In the genomic region with DNA sequence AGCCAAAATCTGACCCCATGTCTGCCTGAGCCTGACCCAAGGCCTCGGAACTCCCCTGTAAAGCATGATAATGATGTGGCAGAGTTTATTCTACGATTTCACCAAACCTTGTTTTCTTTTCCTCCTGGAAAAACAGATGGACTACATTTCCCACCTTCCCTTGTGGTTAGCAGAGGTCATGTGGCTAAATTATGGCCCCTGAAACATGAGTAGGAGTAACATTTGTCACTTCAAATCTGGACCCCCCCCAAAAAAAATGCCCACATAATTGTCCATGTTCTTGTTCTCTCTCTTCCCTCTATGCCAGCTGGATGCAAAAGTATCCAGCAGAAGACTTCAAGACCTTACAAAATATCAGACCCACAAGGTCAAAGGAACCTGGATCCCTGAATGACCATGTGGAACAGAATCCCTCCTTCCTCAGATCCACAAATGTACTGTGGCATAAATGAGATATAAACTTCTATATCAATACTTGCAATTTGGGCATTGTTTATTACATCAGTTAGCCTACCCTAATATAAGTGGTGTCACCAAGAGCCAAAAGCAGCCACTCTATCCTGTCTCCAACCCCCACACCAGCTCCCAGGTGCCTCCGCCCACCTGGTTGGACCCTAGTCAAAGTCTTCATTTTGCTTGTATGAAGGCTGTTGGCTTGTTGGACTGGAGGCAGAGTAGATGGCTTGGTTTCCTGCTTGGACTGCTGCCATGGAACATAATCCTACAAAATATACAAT, we compare ENCODE assay signal across 13 cellular contexts. TPM values are rescaled to one million over a fixed set of nuclear protein-coding genes. Genes with fewer than 3 reads are reported as not detected.
DNase-seq lines count a peak whose midpoint lies in the region; TF ChIP-seq lines count a peak whose summit lies in the region.
"Had no signal": no experiment of that assay in that cellular context is flagged by ENCODE, and none has a peak within 500 bp of the region (broad histone marks: within the 10 kb centered on the region; RNA-seq: fewer than 3 reads in every experiment).

No MANE protein-coding gene starts in this region.

- H3K9ac ChIP-seq in mammary epithelial cell (ENCODE audit: insufficient read depth, low read length): no peak overlapping the region

- DNase-seq in mammary epithelial cell (no peak), breast epithelium (ENCODE audit: low spot score in 2 of 2) (no peak), PC-9 (no peak), hepatocyte (ENCODE audit: low spot score) (no peak), AG08395 (ENCODE audit: low spot score) (no peak), pons (ENCODE audit: low spot score) (no peak)
- DNase-seq in activated CD4-positive, alpha-beta memory T cell treated with anti-CD3 and anti-CD28 coated beads for 36 hours: no peak
- DNase-seq: AML-193, NCI-H1694, nucleus accumbens had no signal

- no peaks in the 10 kb centered on the region for H3K36me3 ChIP-seq in mammary epithelial cell (ENCODE audit: insufficient read depth, low read length)
- no peaks in the 10 kb centered on the region for H3K36me3 ChIP-seq in breast epithelium
- H3K36me3 ChIP-seq in PC-9 (ENCODE audit: low read depth): no peaks in the 10 kb centered on the region
- no peaks in the 10 kb centered on the region for H3K36me3 ChIP-seq in hepatocyte (replicated peaks; ENCODE audit: insufficient read depth, low read depth)
- no peaks in the 10 kb centered on the region for H3K36me3 ChIP-seq in urinary bladder (ENCODE audit: insufficient read depth)

- H3K4me2 ChIP-seq in mammary epithelial cell (ENCODE audit: insufficient read depth, low read depth, low read length) (peak overlapping the region; percentile 87), PC-9 (peak overlapping the region; percentile 91), hepatocyte (peak overlapping the region; percentile 79)

- BruUV-seq in mammary epithelial cell (replicated peaks; lab: Mats Ljungman, UMichigan) (TSS peak; percentile 12), PC-9 (replicated peaks; lab: Mats Ljungman, UMichigan) (no TSS peak)

- no peaks in the 10 kb centered on the region for H3K36me3 Mint-ChIP-seq in activated CD4-positive, alpha-beta memory T cell treated with anti-CD3 and anti-CD28 coated beads for 36 hours

- no peak overlapping the region for H3K4me3 ChIP-seq in mammary epithelial cell (replicated peaks in 1 of 3; ENCODE audit: insufficient read depth in 1 of 3, low read depth in 2 of 3, low read length in 3 of 3)
- H3K4me3 ChIP-seq in breast epithelium: peak overlapping the region in 1 of 3 donors; percentile 67
- H3K4me3 ChIP-seq in PC-9: peak overlapping the region; percentile 96; the same call in 1 of the 2 replicates
- H3K4me3 ChIP-seq in hepatocyte: no peak overlapping the region
- peak overlapping the region; percentile 47 for H3K4me3 ChIP-seq in urinary bladder (ENCODE audit: low read depth, low read length)

- H3K27ac ChIP-seq in mammary epithelial cell (ENCODE audit: insufficient read depth, low read depth, low read length) (no peak overlapping the region), breast epithelium (no peak overlapping the region), PC-9 (no peak overlapping the region), hepatocyte (peak overlapping the region; percentile 81), urinary bladder (ENCODE audit: low read depth) (no peak overlapping the region)

- H3K9me3 ChIP-seq in mammary epithelial cell (replicated peaks; ENCODE audit: insufficient read depth, low read length): no peaks in the 10 kb centered on the region
- no peaks in the 10 kb centered on the region for H3K9me3 ChIP-seq in breast epithelium
- H3K9me3 ChIP-seq in PC-9 (ENCODE audit: insufficient read depth, low read depth): no peaks in the 10 kb centered on the region
- no peaks in the 10 kb centered on the region for H3K9me3 ChIP-seq in hepatocyte (ENCODE audit: low read depth)

- POLR2A ChIA-PET in PC-9 (lab: Charles Lee; ENCODE audit: unreplicated experiment): interaction anchor here (0.6 kb wide), 2 partner anchors 36 to 1676 kb away, joined by 5 read pairs; no protein-coding TSS in a partner anchor
- POLR2A ChIA-PET in activated CD4-positive, alpha-beta memory T cell treated with anti-CD3 and anti-CD28 coated beads for 36 hours (lab: Charles Lee): no interaction called here

- intact Hi-C loops in mammary epithelial cell (cut with micrococcal nuclease): no loop called here
- intact Hi-C loops in breast epithelium (cut with DNase I; ENCODE audit: low total_unique reads): no loop called here
- intact Hi-C loops in PC-9 (cut with micrococcal nuclease; ENCODE audit: unreplicated experiment): no loop called here
- intact Hi-C loops in activated CD4-positive, alpha-beta memory T cell treated with anti-CD3 and anti-CD28 coated beads for 36 hours (cut with micrococcal nuclease): no loop called here

- no peaks in the 10 kb centered on the region for H3K79me2 ChIP-seq in mammary epithelial cell (ENCODE audit: insufficient read depth, low read length)
- H3K79me2 ChIP-seq in PC-9 (ENCODE audit: low read depth): no peaks in the 10 kb centered on the region
- peaks cover 17% of the 10 kb centered on the region for H3K79me2 ChIP-seq in hepatocyte

- H3K27me3 ChIP-seq in mammary epithelial cell (ENCODE audit: insufficient read depth, low read length): no peaks in the 10 kb centered on the region
- H3K27me3 ChIP-seq in breast epithelium: no peaks in the 10 kb centered on the region
- no peaks in the 10 kb centered on the region for H3K27me3 ChIP-seq in PC-9 (ENCODE audit: insufficient read depth, low read depth)
- no peaks in the 10 kb centered on the region for H3K27me3 ChIP-seq in hepatocyte

- no peaks in the 10 kb centered on the region for H3K9me3 Mint-ChIP-seq in activated CD4-positive, alpha-beta memory T cell treated with anti-CD3 and anti-CD28 coated beads for 36 hours
- H3K9me3 Mint-ChIP-seq: T-helper 1 cell treated with Interleukin-12 subunit alpha and Interleukin-12 subunit beta and Interleukin-4 antibody, amounts not matched to agents 30 μg/mL and 1 μg/mL, for 36 hours had no signal

- no peaks in the 10 kb centered on the region for H3K27me3 Mint-ChIP-seq in activated CD4-positive, alpha-beta memory T cell treated with anti-CD3 and anti-CD28 coated beads for 36 hours

- H3K4me1 ChIP-seq in mammary epithelial cell (ENCODE audit: insufficient read depth, low read length) (peaks cover 11% of the 10 kb centered on the region), breast epithelium (no peaks in the 10 kb centered on the region), PC-9 (replicated peaks; ENCODE audit: insufficient read depth) (peaks cover 7% of the 10 kb centered on the region), hepatocyte (ENCODE audit: insufficient read depth) (peaks cover 10% of the 10 kb centered on the region), urinary bladder (ENCODE audit: insufficient read depth) (no peaks in the 10 kb centered on the region)

- H3K27ac Mint-ChIP-seq in activated CD4-positive, alpha-beta memory T cell treated with anti-CD3 and anti-CD28 coated beads for 36 hours: no peak overlapping the region

- dilution Hi-C loops in mammary epithelial cell (cut with HindIII; ENCODE audit: low sequenced_read_pairs): no loop called here

- H3K4me1 Mint-ChIP-seq in activated CD4-positive, alpha-beta memory T cell treated with anti-CD3 and anti-CD28 coated beads for 36 hours (ENCODE audit: low read depth): peaks cover 5% of the 10 kb centered on the region

- in situ Hi-C loops in mammary epithelial cell (cut with MboI; ENCODE audit: low sequenced_read_pairs in 2 of 2): no loop called here

- TF ChIP-seq POLR2A in breast epithelium (IDR thresholded peaks at IDR 0.05): no peak

- no peaks in the 10 kb centered on the region for H4K20me1 ChIP-seq in mammary epithelial cell (ENCODE audit: insufficient read depth, low read length)
- no peaks in the 10 kb centered on the region for H4K20me1 ChIP-seq in PC-9 (ENCODE audit: insufficient read depth)
- H4K20me1 ChIP-seq in hepatocyte (ENCODE audit: insufficient read depth, poor library complexity, severe bottlenecking): no peaks in the 10 kb centered on the region

- H2AFZ ChIP-seq in mammary epithelial cell (ENCODE audit: low read depth, low read length) (no peak overlapping the region), PC-9 (no peak overlapping the region; the same call in 1 of the 2 replicates), hepatocyte (no peak overlapping the region)

- 97% methylated on average over 3 of the region's 3 CpGs for WGBS in mammary epithelial cell (ENCODE audit: low coverage, missing lambda C conversion rate)
- 66% methylated on average over 3 of the region's 3 CpGs for WGBS in hepatocyte (ENCODE audit: low lambda C conversion rate, missing lambda C conversion rate)
- 84% methylated on average over 3 of the region's 3 CpGs for WGBS in urinary bladder

- no peaks in the 10 kb centered on the region; the same call in 1 of the 2 replicates for H3F3A ChIP-seq in PC-9 (ENCODE audit: insufficient read depth, low read depth)

- CTCF ChIA-PET in mammary epithelial cell (lab: Charles Lee; ENCODE audit: low non-redundant PET): no interaction called here
- CTCF ChIA-PET in PC-9 (lab: Charles Lee): no interaction called here
- CTCF ChIA-PET in activated CD4-positive, alpha-beta memory T cell treated with anti-CD3 and anti-CD28 coated beads for 36 hours (lab: Charles Lee): interaction anchor here (1.2 to 1.5 kb wide), 2 partner anchors 21 to 41 kb away, joined by 4 to 5 read pairs; no protein-coding TSS in a partner anchor

- H3K4me3 Mint-ChIP-seq in activated CD4-positive, alpha-beta memory T cell treated with anti-CD3 and anti-CD28 coated beads for 36 hours: no peak overlapping the region
- H3K4me3 Mint-ChIP-seq: T-helper 1 cell treated with Interleukin-12 subunit alpha and Interleukin-12 subunit beta and Interleukin-4 antibody, amounts not matched to agents 30 μg/mL and 1 μg/mL, for 36 hours had no signal

- no peak for TF ChIP-seq CTCF in mammary epithelial cell (conservative IDR thresholded peaks at IDR 0.05 in 1 of 2, IDR thresholded peaks at IDR 0.05 in 1 of 2; ENCODE audit: extremely low read depth in 1 of 2, insufficient read depth in 1 of 2, low read depth in 1 of 2, low read length in 2 of 2)
- no peak for TF ChIP-seq CTCF in breast epithelium (IDR thresholded peaks at IDR 0.05)
- no peak for TF ChIP-seq CTCF in PC-9 (conservative IDR thresholded peaks at IDR 0.05)
- TF ChIP-seq CTCF in hepatocyte (IDR thresholded peaks at IDR 0.05; ENCODE audit: poor library complexity): no peak

- no peaks in the 10 kb centered on the region for H3K9me2 ChIP-seq in PC-9 (ENCODE audit: insufficient read depth)
- no peaks in the 10 kb centered on the region for H3K9me2 ChIP-seq in hepatocyte (replicated peaks; ENCODE audit: insufficient read depth)

RNA-seq across cellular contexts. Expression of gene C20orf96, which starts 1.4 kb away (rescaled TPM):
- total RNA-seq in mammary epithelial cell (1 to 10 TPM in 1 of 2 donors, under 1 TPM in 1; 0.83 to 2.7 TPM), breast epithelium (1 to 10 TPM; 2.6 to 9.2 (median 6.1) TPM), PC-9 (2021) (20.7 and 25.7 TPM in 2 replicates), hepatocyte (2.9 and 3.5 TPM in 2 replicates), urinary bladder (5.0 TPM)
- polyA plus RNA-seq in mammary epithelial cell (2.3 TPM), hepatocyte (10.6 and 14.0 TPM in 2 replicates), urinary bladder (6.4 TPM)
- not detected for polyA minus RNA-seq in mammary epithelial cell
- total RNA-seq in activated CD4-positive, alpha-beta memory T cell treated with anti-CD3 and anti-CD28 coated beads for 36 hours: 1 to 10 TPM; 5.4 to 6.4 TPM

RNA-seq across cellular contexts. Expression of gene ZCCHC3, which starts 8.2 kb away (rescaled TPM):
- total RNA-seq in mammary epithelial cell (10 to 100 TPM in 1 of 2 donors, 1 to 10 TPM in 1; 9.2 to 11.5 TPM), breast epithelium (10 to 100 TPM; 10.1 to 14.0 (median 11.5) TPM), PC-9 (2021) (16.0 and 17.7 TPM in 2 replicates), hepatocyte (27.4 and 30.0 TPM in 2 replicates), urinary bladder (18.0 TPM)
- polyA plus RNA-seq in mammary epithelial cell (6.6 TPM), hepatocyte (22.8 and 29.0 TPM in 2 replicates), urinary bladder (14.2 TPM)
- 9.7 TPM for polyA minus RNA-seq in mammary epithelial cell
- total RNA-seq in activated CD4-positive, alpha-beta memory T cell treated with anti-CD3 and anti-CD28 coated beads for 36 hours: 10 to 100 TPM; 15.2 to 15.9 TPM

RNA-seq across cellular contexts. Expression of gene DEFB132, which starts 31.6 kb away (rescaled TPM):
- not detected for total RNA-seq in mammary epithelial cell
- not detected for polyA plus RNA-seq in mammary epithelial cell
- not detected for polyA minus RNA-seq in mammary epithelial cell
- under 1 TPM; 0.29 to 0.96 (median 0.33) TPM for total RNA-seq in breast epithelium
- not detected in 2 replicates for total RNA-seq in PC-9 (2021)
- total RNA-seq in hepatocyte: not detected in 2 replicates
- not detected in 2 replicates for polyA plus RNA-seq in hepatocyte
- total RNA-seq in urinary bladder: not detected
- 0.04 TPM for polyA plus RNA-seq in urinary bladder
- total RNA-seq in activated CD4-positive, alpha-beta memory T cell treated with anti-CD3 and anti-CD28 coated beads for 36 hours: not detected
- total RNA-seq: cerebellum had no signal

RNA-seq across cellular contexts. Expression of gene SOX12, which starts 36.2 kb away (rescaled TPM):
- total RNA-seq in mammary epithelial cell: 1 to 10 TPM; 3.7 to 6.2 TPM
- polyA plus RNA-seq in mammary epithelial cell: 2.0 TPM
- 1.3 TPM for polyA minus RNA-seq in mammary epithelial cell
- total RNA-seq in breast epithelium: 1 to 10 TPM; 1.1 to 3.7 (median 3.3) TPM
- total RNA-seq in PC-9 (2021): 49.5 and 57.1 TPM in 2 replicates
- total RNA-seq in hepatocyte: 6.3 and 6.9 TPM in 2 replicates
- polyA plus RNA-seq in hepatocyte: 15.4 and 16.2 TPM in 2 replicates
- total RNA-seq in urinary bladder: 3.4 TPM
- 11.1 TPM for polyA plus RNA-seq in urinary bladder
- 1 to 10 TPM; 4.4 to 4.7 TPM for total RNA-seq in activated CD4-positive, alpha-beta memory T cell treated with anti-CD3 and anti-CD28 coated beads for 36 hours

RNA-seq across cellular contexts. Expression of gene NRSN2, which starts 57.8 kb away (rescaled TPM):
- total RNA-seq in mammary epithelial cell (10 to 100 TPM; 16.9 to 48.3 TPM), breast epithelium (10 to 100 TPM in 2 of 3 donors, 1 to 10 TPM in 1; 9.4 to 22.3 (median 21.8) TPM), PC-9 (2021) (15.0 and 16.5 TPM in 2 replicates), hepatocyte (29.8 and 32.0 TPM in 2 replicates), urinary bladder (10.8 TPM)
- polyA plus RNA-seq in mammary epithelial cell (26.7 TPM), hepatocyte (65.3 and 68.1 TPM in 2 replicates), urinary bladder (47.5 TPM)
- 13.6 TPM for polyA minus RNA-seq in mammary epithelial cell
- 1 to 10 TPM; 9.5 to 9.7 TPM for total RNA-seq in activated CD4-positive, alpha-beta memory T cell treated with anti-CD3 and anti-CD28 coated beads for 36 hours

Comparison
In these comparisons a context has a peak if more than half of its experiments do, and no peak if none do; other contexts are left out.
1. H3K4me3 ChIP-seq: peak in PC-9 (single experiment) and urinary bladder (single experiment); none in mammary epithelial cell (0 of 3) and hepatocyte (single experiment).
2. Peak in every context shown above with its lines, with median percentiles within 50 percentile points of each other: H3K4me2 ChIP-seq.